In the genomic region with DNA sequence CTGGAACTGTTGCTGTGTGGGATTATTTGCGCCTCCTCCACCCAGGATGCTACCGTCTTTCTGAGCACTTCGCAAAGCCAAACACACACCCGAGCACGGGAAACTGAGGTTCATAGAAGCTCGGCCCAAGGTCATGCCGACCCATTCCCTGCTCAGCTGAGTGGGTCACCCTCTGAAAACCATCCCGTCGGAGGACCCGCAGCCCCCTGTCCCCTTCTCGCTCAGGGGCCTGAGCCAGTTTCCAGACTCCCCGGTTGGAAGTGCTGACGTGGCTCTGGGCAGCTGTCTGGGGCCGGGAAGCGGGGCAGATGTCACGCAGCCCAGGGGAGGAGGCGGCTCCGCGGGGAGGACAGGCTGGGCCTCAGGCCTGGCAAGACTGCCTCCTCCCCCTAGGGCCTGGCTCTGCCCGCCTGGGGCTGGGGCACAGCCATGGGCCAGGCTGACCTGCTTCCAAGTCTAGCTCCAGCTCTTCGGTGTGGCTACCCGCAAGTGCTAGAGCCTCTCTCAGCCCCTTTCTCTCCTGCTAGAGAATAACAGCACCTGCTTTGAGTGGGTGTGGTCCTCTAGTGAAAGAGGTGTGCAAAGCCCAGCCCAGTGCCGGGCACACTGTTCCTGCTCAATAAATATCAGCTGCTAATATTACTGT, we compare ENCODE assay signal across 8 cellular contexts. TPM values are rescaled to one million over a fixed set of nuclear protein-coding genes. Genes with fewer than 3 reads are reported as not detected.
DNase-seq lines count a peak whose midpoint lies in the region; ATAC-seq and TF ChIP-seq lines count a peak whose summit lies in the region.

No MANE protein-coding gene starts in this region.

- peak overlapping the region; percentile 86 for H3K27ac ChIP-seq in mesendoderm (ENCODE audit: low read depth, low read length)
- H3K27ac ChIP-seq in testis = peak overlapping the region; percentile 78 to 79

- ATAC-seq in HG02759 (IDR thresholded peaks at IDR 0.05; ENCODE audit: unreplicated experiment) (peak; percentile 19), HG03442 (IDR thresholded peaks at IDR 0.05; ENCODE audit: unreplicated experiment) (no peak)

- H3K4me3 ChIP-seq in mesendoderm (ENCODE audit: low read length) (no peak overlapping the region), testis (peak overlapping the region; percentile 25 to 67)

- H4K5ac ChIP-seq in mesendoderm (ENCODE audit: low read length) = no peak overlapping the region

- H3K79me1 ChIP-seq in mesendoderm (ENCODE audit: low read length) = peaks cover 9% of the 10 kb centered on the region

- no peak overlapping the region for H4K8ac ChIP-seq in mesendoderm (ENCODE audit: low read depth, low read length)

- no peak overlapping the region for H2BK15ac ChIP-seq in mesendoderm (replicated peaks; ENCODE audit: low read depth)

- peak overlapping the region; percentile 37 for H3K4me2 ChIP-seq in mesendoderm (ENCODE audit: low read length)

- WGBS in mesendoderm (ENCODE audit: extremely low coverage, insufficient coverage, low lambda C conversion rate) = no CpG with 5 or more reads among the region's 23 CpGs
- 2% methylated on average over 7 to 20 of the region's 23 CpGs for WGBS in testis, 2 donors

- peaks cover 9% of the 10 kb centered on the region for H3K36me3 Mint-ChIP-seq in endothelial cell (ENCODE audit: low read depth, unreplicated experiment)

- intact Hi-C loops in testis (cut with DNase I; ENCODE audit: low total_unique reads) = loop anchor here (10.0 kb wide), 1 partner anchor 57 kb away; no protein-coding TSS in a partner anchor

- peak overlapping the region; percentile 76 for H3K9ac ChIP-seq in mesendoderm (ENCODE audit: low read length)

- peak overlapping the region; percentile 85 for H3K18ac ChIP-seq in mesendoderm (ENCODE audit: low read length)

- peak overlapping the region; percentile 91 for H2AK5ac ChIP-seq in mesendoderm (ENCODE audit: low read length)

- H3K27me3 ChIP-seq in mesendoderm (ENCODE audit: insufficient read depth, low read length, poor library complexity) (no peaks in the 10 kb centered on the region), testis (no peaks in the 10 kb centered on the region)

- H3K4me3 Mint-ChIP-seq in endothelial cell (ENCODE audit: unreplicated experiment) = no peak overlapping the region

- peaks cover 37% of the 10 kb centered on the region for H3K4me1 ChIP-seq in mesendoderm (ENCODE audit: control insufficient read depth, low read depth, low read length)
- peaks cover 55% of the 10 kb centered on the region for H3K4me1 ChIP-seq in testis

- DNase-seq in NCI-H524 (lab: John Stamatoyannopoulos, UW) (peak; percentile 68 to 69), NCI-H524 treated with DMSO at 0.1 percent for 48 hours (lab: John Stamatoyannopoulos, UW) (no peak), RPMI7951 (ENCODE audit: low read depth) (peak; percentile 78), endothelial cell (ENCODE audit: low spot score) (peak; percentile 55), mesendoderm (peak; percentile 70), testis (peak; percentile 82)

- peak overlapping the region; percentile 84 for H3K56ac ChIP-seq in mesendoderm (ENCODE audit: low read length)

- H3K27me3 Mint-ChIP-seq in endothelial cell (ENCODE audit: unreplicated experiment) = peaks cover 14% of the 10 kb centered on the region

- TF ChIP-seq CTCF in endothelial cell (IDR thresholded peaks at IDR 0.05; ENCODE audit: unreplicated experiment) (no peak), testis (IDR thresholded peaks at IDR 0.05) (no peak)

- H3K4ac ChIP-seq in mesendoderm (ENCODE audit: low read depth, low read length) = peak overlapping the region; percentile 0

- H2BK120ac ChIP-seq in mesendoderm (ENCODE audit: low read depth, low read length) = peak overlapping the region; percentile 19

- H3K36me3 ChIP-seq in mesendoderm (ENCODE audit: control insufficient read depth, insufficient read depth, low read length) (no peaks in the 10 kb centered on the region), testis (ENCODE audit: low read depth, missing control alignments) (no peaks in the 10 kb centered on the region)

- peak overlapping the region; percentile 11 for H2BK5ac ChIP-seq in mesendoderm (ENCODE audit: low read length)

- H3K4me1 Mint-ChIP-seq in endothelial cell (ENCODE audit: unreplicated experiment) = peaks cover 38% of the 10 kb centered on the region

- peak overlapping the region; percentile 74 for H3K23ac ChIP-seq in mesendoderm (ENCODE audit: low read length)

- no peak for TF ChIP-seq POLR2A in testis (IDR thresholded peaks at IDR 0.05)

- H3K27ac Mint-ChIP-seq in endothelial cell (ENCODE audit: unreplicated experiment) = peak overlapping the region; percentile 18

- H3K9me3 ChIP-seq in testis = no peaks in the 10 kb centered on the region

- no peaks in the 10 kb centered on the region for H3K79me2 ChIP-seq in mesendoderm (ENCODE audit: control insufficient read depth, insufficient read depth, low read length)

- no peaks in the 10 kb centered on the region for H3K9me3 Mint-ChIP-seq in endothelial cell (ENCODE audit: unreplicated experiment)

RNA-seq across cellular contexts. Expression of a gene that starts 9.9 kb away (rescaled TPM):
- total RNA-seq in RPMI7951 (2014; rRNA removed; shearing (Covaris generic)) = 39.8 and 43.0 TPM in 2 replicates
- total RNA-seq in endothelial cell (ENCODE audit: unreplicated experiment) (37.3 TPM), testis (10 to 100 TPM; 71.1 to 78.3 TPM)
- polyA plus RNA-seq in mesendoderm (2013, experiment 1 of 2) = 90.1 TPM
- 88.3 TPM for polyA plus RNA-seq in mesendoderm (2013, experiment 2 of 2)
- 94.7 TPM for polyA plus RNA-seq in testis (ENCODE audit: insufficient read depth, low read depth, low replicate concordance)
